ENCODE assay signal across 16 cellular contexts in genomic region chr3:173911446-173911845, GRCh38.
DNase-seq lines count a peak whose midpoint lies in the region; ATAC-seq and TF ChIP-seq lines count a peak whose summit lies in the region.
"Had no signal": no experiment of that assay in that cellular context is flagged by ENCODE, and none has a peak within 500 bp of the region (broad histone marks: within the 10 kb centered on the region; RNA-seq: fewer than 3 reads in every experiment).

No MANE protein-coding gene starts in this region.

- intact Hi-C loops in mucosa of descending colon (cut with DNase I, micrococcal nuclease), result no loop called here

- H3K36me3 ChIP-seq in mucosa of descending colon (ENCODE audit: low read depth), result no peaks in the 10 kb centered on the region
- H3K36me3 ChIP-seq: heart right ventricle had no signal

- H3K4me1 Mint-ChIP-seq in chondrocyte (ENCODE audit: low read depth), result no peaks in the 10 kb centered on the region
- H3K4me1 Mint-ChIP-seq: CD4-positive, CD25-positive, alpha-beta regulatory T cell had no signal

- no peaks in the 10 kb centered on the region for H3K9me3 ChIP-seq in mucosa of descending colon
- H3K9me3 ChIP-seq: heart right ventricle had no signal

- no peaks in the 10 kb centered on the region for H3K9me3 Mint-ChIP-seq in chondrocyte (ENCODE audit: low read depth)

- DNase-seq in NCI-H1694 treated with DMSO at 0.1 percent for 48 hours (lab: John Stamatoyannopoulos, UW), result peak; percentile 16
- DNase-seq in NCI-H1694 (lab: John Stamatoyannopoulos, UW), result no peak
- DNase-seq in hippocampal formation (lab: John Stamatoyannopoulos, UW), result peak; percentile 27 to 85
- DNase-seq in superior temporal gyrus (ENCODE audit: extremely low spot score), result peak; percentile 84
- no peak for DNase-seq in mucosa of descending colon
- DNase-seq in chondrocyte (ENCODE audit: low spot score), result no peak
- DNase-seq in GM19238 (ENCODE audit: insufficient read length, low spot score), result no peak
- DNase-seq: activated CD8-positive, alpha-beta memory T cell treated with anti-CD3 and anti-CD28 coated beads, Interleukin-2, amount 50 U/mL, for 48 hours; CD4-positive, CD25-positive, alpha-beta regulatory T cell; central memory CD4-positive, alpha-beta T cell; heart right ventricle; T-helper 1 cell had no signal

- H3K4me1 ChIP-seq in mucosa of descending colon (ENCODE audit: low read depth), result no peaks in the 10 kb centered on the region

- H3K27me3 Mint-ChIP-seq in chondrocyte (ENCODE audit: low read depth), result no peaks in the 10 kb centered on the region
- H3K27me3 Mint-ChIP-seq: CD4-positive, CD25-positive, alpha-beta regulatory T cell had no signal

- no peak overlapping the region for H3K27ac Mint-ChIP-seq in chondrocyte (ENCODE audit: unreplicated experiment)
- H3K27ac Mint-ChIP-seq: activated naive CD4-positive, alpha-beta T cell treated with anti-CD3 and anti-CD28 coated beads, Interleukin-2, amount 50 U/mL, for 72 hours; CD4-positive, CD25-positive, alpha-beta regulatory T cell had no signal

- H3K36me3 Mint-ChIP-seq in chondrocyte (ENCODE audit: low read depth), result no peaks in the 10 kb centered on the region
- H3K36me3 Mint-ChIP-seq: activated naive CD4-positive, alpha-beta T cell treated with anti-CD3 and anti-CD28 coated beads, Interleukin-2, amount 50 U/mL, for 72 hours; CD4-positive, CD25-positive, alpha-beta regulatory T cell had no signal

- no peak overlapping the region for H3K4me3 Mint-ChIP-seq in chondrocyte (ENCODE audit: unreplicated experiment)
- H3K4me3 Mint-ChIP-seq: CD4-positive, CD25-positive, alpha-beta regulatory T cell had no signal

- H3K4me3 ChIP-seq in mucosa of descending colon, result no peak overlapping the region
- H3K4me3 ChIP-seq: heart right ventricle, skin epidermis had no signal

- ATAC-seq in SK-N-SH treated with all-trans-retinoic acid at 6 μM for 48 hours (peak; percentile 74), mucosa of descending colon (no peak)
- ATAC-seq: activated CD4-positive, CD25-positive, alpha-beta regulatory T cell treated with anti-CD3 and anti-CD28 coated beads, Interleukin-2, amount 50 U/mL, for 24 hours; activated naive CD4-positive, alpha-beta T cell treated with anti-CD3 and anti-CD28 coated beads, Interleukin-2, amount 50 U/mL, for 72 hours; heart right ventricle had no signal

- TF ChIP-seq CTCF in mucosa of descending colon (IDR thresholded peaks at IDR 0.05) (no peak), chondrocyte (IDR thresholded peaks at IDR 0.05) (no peak)

TF ChIP-seq in SK-N-SH treated with all-trans-retinoic acid at 6 μM for 48 hours, 23 proteins besides CTCF, POLR2A, EP300 and RAD21:
- no peak for TF ChIP-seq ARNTL (CRISPR knock-in tag; IDR thresholded peaks at IDR 0.05; ENCODE audit: borderline replicate concordance, low read depth)
- no peak for TF ChIP-seq GLIS3 (CRISPR knock-in tag; IDR thresholded peaks at IDR 0.05)
- TF ChIP-seq ESRRG (CRISPR knock-in tag; IDR thresholded peaks at IDR 0.05), result no peak
- no peak for TF ChIP-seq POU6F1 (CRISPR knock-in tag; IDR thresholded peaks at IDR 0.05; ENCODE audit: borderline replicate concordance, low read depth)
- TF ChIP-seq TOX (CRISPR knock-in tag; IDR thresholded peaks at IDR 0.05; ENCODE audit: borderline replicate concordance), result no peak
- TF ChIP-seq PPARA (CRISPR knock-in tag; IDR thresholded peaks at IDR 0.05; ENCODE audit: borderline replicate concordance), result no peak
- no peak for TF ChIP-seq ISL1 (CRISPR knock-in tag; IDR thresholded peaks at IDR 0.05)
- no peak for TF ChIP-seq CREB5 (CRISPR knock-in tag; IDR thresholded peaks at IDR 0.05; ENCODE audit: low read depth)
- no peak for TF ChIP-seq SNAI2 (CRISPR knock-in tag; IDR thresholded peaks at IDR 0.05)
- TF ChIP-seq ZFP3 (CRISPR knock-in tag; IDR thresholded peaks at IDR 0.05), result no peak
- TF ChIP-seq BACH2 (CRISPR knock-in tag; IDR thresholded peaks at IDR 0.05; ENCODE audit: borderline replicate concordance), result no peak
- no peak for TF ChIP-seq CSRNP3 (CRISPR knock-in tag; IDR thresholded peaks at IDR 0.05)
- TF ChIP-seq OSR1 (CRISPR knock-in tag; IDR thresholded peaks at IDR 0.05), result no peak
- no peak for TF ChIP-seq PATZ1 (CRISPR knock-in tag; IDR thresholded peaks at IDR 0.05; ENCODE audit: borderline replicate concordance)
- no peak for TF ChIP-seq ZFP30 (CRISPR knock-in tag; IDR thresholded peaks at IDR 0.05)
- no peak for TF ChIP-seq RARB (CRISPR knock-in tag; IDR thresholded peaks at IDR 0.05)
- no peak for TF ChIP-seq ZNF8 (CRISPR knock-in tag; IDR thresholded peaks at IDR 0.05)
- TF ChIP-seq TCF4 (CRISPR knock-in tag; IDR thresholded peaks at IDR 0.05; ENCODE audit: borderline replicate concordance), result no peak
- TF ChIP-seq, protein P1, sequence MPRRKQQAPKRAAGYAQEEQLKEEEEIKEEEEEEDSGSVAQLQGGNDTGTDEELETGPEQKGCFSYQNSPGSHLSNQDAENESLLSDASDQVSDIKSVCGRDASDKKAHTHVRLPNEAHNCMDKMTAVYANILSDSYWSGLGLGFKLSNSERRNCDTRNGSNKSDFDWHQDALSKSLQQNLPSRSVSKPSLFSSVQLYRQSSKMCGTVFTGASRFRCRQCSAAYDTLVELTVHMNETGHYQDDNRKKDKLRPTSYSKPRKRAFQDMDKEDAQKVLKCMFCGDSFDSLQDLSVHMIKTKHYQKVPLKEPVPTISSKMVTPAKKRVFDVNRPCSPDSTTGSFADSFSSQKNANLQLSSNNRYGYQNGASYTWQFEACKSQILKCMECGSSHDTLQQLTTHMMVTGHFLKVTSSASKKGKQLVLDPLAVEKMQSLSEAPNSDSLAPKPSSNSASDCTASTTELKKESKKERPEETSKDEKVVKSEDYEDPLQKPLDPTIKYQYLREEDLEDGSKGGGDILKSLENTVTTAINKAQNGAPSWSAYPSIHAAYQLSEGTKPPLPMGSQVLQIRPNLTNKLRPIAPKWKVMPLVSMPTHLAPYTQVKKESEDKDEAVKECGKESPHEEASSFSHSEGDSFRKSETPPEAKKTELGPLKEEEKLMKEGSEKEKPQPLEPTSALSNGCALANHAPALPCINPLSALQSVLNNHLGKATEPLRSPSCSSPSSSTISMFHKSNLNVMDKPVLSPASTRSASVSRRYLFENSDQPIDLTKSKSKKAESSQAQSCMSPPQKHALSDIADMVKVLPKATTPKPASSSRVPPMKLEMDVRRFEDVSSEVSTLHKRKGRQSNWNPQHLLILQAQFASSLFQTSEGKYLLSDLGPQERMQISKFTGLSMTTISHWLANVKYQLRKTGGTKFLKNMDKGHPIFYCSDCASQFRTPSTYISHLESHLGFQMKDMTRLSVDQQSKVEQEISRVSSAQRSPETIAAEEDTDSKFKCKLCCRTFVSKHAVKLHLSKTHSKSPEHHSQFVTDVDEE (CRISPR knock-in tag; IDR thresholded peaks at IDR 0.05), result no peak

Comparison
In these comparisons a context has a peak if more than half of its experiments do, and no peak if none do; other contexts are left out.
1. DNase-seq: peak in NCI-H1694 treated with DMSO at 0.1 percent for 48 hours (single experiment), hippocampal formation (2 of 2) and superior temporal gyrus (single experiment); none in NCI-H1694 (single experiment), mucosa of descending colon (0 of 3), chondrocyte (single experiment) and GM19238 (single experiment).